8 cellular contexts compared by ENCODE assay signal in genomic region chr7:44606341-44607140, GRCh38. TPM values are rescaled to one million over a fixed set of nuclear protein-coding genes. Genes with fewer than 3 reads are reported as not detected.
DNase-seq lines count a peak whose midpoint lies in the region; ATAC-seq, FAIRE-seq and TF ChIP-seq lines count a peak whose summit lies in the region.

TSS of gene OGDH (plus strand) at chr7:44606627. CDS start at chr7:44624344, 17,717 bp downstream.

- H3K79me2 ChIP-seq in OCI-LY1 (ENCODE audit: insufficient read depth, low read length) = peaks cover 43% of the 10 kb centered on the region

- H3K27me3 Mint-ChIP-seq in Calu3 (ENCODE audit: unreplicated experiment) (no peaks in the 10 kb centered on the region), mesothelial cell of epicardium (ENCODE audit: low read depth) (no peaks in the 10 kb centered on the region)

- CTCF ChIA-PET in Calu3 (lab: Charles Lee) = interaction anchor here (0.6 to 3.3 kb wide), 6 partner anchors 16 to 230 kb away, joined by 3 to 23 read pairs (median 6); partner anchors contain the start of gene TMED4

- H3F3A ChIP-seq in OCI-LY1 (ENCODE audit: insufficient read depth, low read length) = no peaks in the 10 kb centered on the region; the same call in 1 of the 2 replicates

- H3K9me3 Mint-ChIP-seq in Calu3 (ENCODE audit: low read depth, unreplicated experiment) (no peaks in the 10 kb centered on the region), mesothelial cell of epicardium (no peaks in the 10 kb centered on the region)

- H3K9me3 ChIP-seq in HUES64 (ENCODE audit: insufficient read depth, low read depth, low read length) = no peaks in the 10 kb centered on the region
- no peaks in the 10 kb centered on the region for H3K9me3 ChIP-seq in OCI-LY1 (ENCODE audit: low read length)

- no peak for TF ChIP-seq CTCF in Calu3 (IDR thresholded peaks at IDR 0.05; ENCODE audit: unreplicated experiment)
- no peak for TF ChIP-seq CTCF in OCI-LY1 (IDR thresholded peaks at IDR 0.05; ENCODE audit: low read length)
- no peak for TF ChIP-seq CTCF in mesothelial cell of epicardium (IDR thresholded peaks at IDR 0.05; ENCODE audit: unreplicated experiment)

- BruUV-seq in Calu3 (replicated peaks; lab: Mats Ljungman, UMichigan) = TSS peak; percentile 92

- H3K27ac Mint-ChIP-seq in Calu3 (ENCODE audit: unreplicated experiment) (peak within 1 kb of the TSS; percentile 95), mesothelial cell of epicardium (peak within 1 kb of the TSS; percentile 100)

- H3K4me3 ChIP-seq in HUES64 (ENCODE audit: low read length) (peak within 1 kb of the TSS; percentile 88), OCI-LY1 (ENCODE audit: low read depth, low read length, poor library complexity, severe bottlenecking) (peak within 1 kb of the TSS; percentile 69)

- H3K27ac ChIP-seq in HUES64 (ENCODE audit: low read depth, low read length) (peak within 1 kb of the TSS; percentile 93), OCI-LY1 (ENCODE audit: low read depth, low read length, poor library complexity, severe bottlenecking) (peak within 1 kb of the TSS; percentile 80)

- H3K4me1 Mint-ChIP-seq in Calu3 (ENCODE audit: low read depth, unreplicated experiment) = peaks cover 17% of the 10 kb centered on the region
- peaks cover 20% of the 10 kb centered on the region for H3K4me1 Mint-ChIP-seq in mesothelial cell of epicardium

- WGBS in HUES64 = under 1% methylated on average over 93 of the region's 93 CpGs

- H4K20me1 ChIP-seq in OCI-LY1 (ENCODE audit: insufficient read depth, low read length) = no peaks in the 10 kb centered on the region

- peak; percentile 71 for FAIRE-seq in endometrium (lab: Jason Lieb, UNC)

- no peak within 1 kb of the TSS for H2AFZ ChIP-seq in OCI-LY1 (ENCODE audit: low read length)

- no peaks in the 10 kb centered on the region for H3K9me2 ChIP-seq in OCI-LY1 (ENCODE audit: low read depth, low read length)

- H3K36me3 ChIP-seq in HUES64 (ENCODE audit: insufficient read depth, low read length) = no peaks in the 10 kb centered on the region
- 0 out of 2 replicates have a peak, but pooled peaks cover 4% of the 10 kb centered on the region for H3K36me3 ChIP-seq in OCI-LY1 (ENCODE audit: insufficient read depth, low read length)

- ATAC-seq in GM21447 (IDR thresholded peaks at IDR 0.05; ENCODE audit: unreplicated experiment) = peak; percentile 91

- intact Hi-C loops in Calu3 (cut with micrococcal nuclease; ENCODE audit: unreplicated experiment) = loop anchor here (2.0 kb wide), 1 partner anchor 32 kb away; no protein-coding TSS in a partner anchor

- H3K4me1 ChIP-seq in HUES64 (ENCODE audit: insufficient read depth, low read length) (no peaks in the 10 kb centered on the region), OCI-LY1 (ENCODE audit: insufficient read depth, low read length, severe bottlenecking) (peaks cover 68% of the 10 kb centered on the region)

- H3K4me3 Mint-ChIP-seq in Calu3 (ENCODE audit: low read depth, unreplicated experiment) (peak within 1 kb of the TSS; percentile 95), mesothelial cell of epicardium (peak within 1 kb of the TSS; percentile 97)

- peak within 1 kb of the TSS; percentile 82 for H3K4me2 ChIP-seq in OCI-LY1 (ENCODE audit: low read length)

- H3K9ac ChIP-seq in HUES64 (ENCODE audit: low read depth, low read length) = peak within 1 kb of the TSS; percentile 91
- H3K9ac ChIP-seq in OCI-LY1 (ENCODE audit: low read length) = peak within 1 kb of the TSS; percentile 79

- H3K27me3 ChIP-seq in HUES64 (ENCODE audit: insufficient read depth, low read length) (peaks cover 4% of the 10 kb centered on the region; the same call in 1 of the 2 replicates), OCI-LY1 (ENCODE audit: insufficient read depth, low read length) (no peaks in the 10 kb centered on the region)

- H3K36me3 Mint-ChIP-seq in Calu3 (ENCODE audit: insufficient read depth, unreplicated experiment) (peaks cover 56% of the 10 kb centered on the region), mesothelial cell of epicardium (no peaks in the 10 kb centered on the region)

- DNase-seq in Calu3 (peak; percentile 100), mesothelial cell of epicardium (ENCODE audit: low spot score in 2 of 2, unreplicated experiment in 2 of 2) (peak; percentile 97 to 99)
- peak; percentile 100 for DNase-seq in activated CD8-positive, alpha-beta memory T cell treated with anti-CD3 and anti-CD28 coated beads, Interleukin-2, amount 50 U/mL, for 4 hours
- peak; percentile 98 to 99 for DNase-seq in stimulated activated CD8-positive, alpha-beta memory T cell treated with anti-CD3 and anti-CD28 coated beads, Interleukin-15, amount 100 ng/mL, for 48 hours (ENCODE audit: low read depth in 2 of 2)

RNA-seq across cellular contexts. Expression of gene OGDH, which starts in this region (rescaled TPM):
- total RNA-seq in Calu3 (2022) (100 and 105 TPM in 2 replicates), mesothelial cell of epicardium (67.4 to 72.8 TPM (median 71.2 TPM) in 3 replicates)
- 51.1 TPM for polyA plus RNA-seq in HUES64 (2013, experiment 1 of 2)
- polyA plus RNA-seq in HUES64 (2013, experiment 2 of 2) = 51.5 TPM

Comparison
In these comparisons a context has a peak if more than half of its experiments do, and no peak if none do; other contexts are left out.
1. Peak in every context shown above with its lines: DNase-seq, ATAC-seq, H3K4me3 ChIP-seq and H3K27ac ChIP-seq.